In the genomic region with DNA sequence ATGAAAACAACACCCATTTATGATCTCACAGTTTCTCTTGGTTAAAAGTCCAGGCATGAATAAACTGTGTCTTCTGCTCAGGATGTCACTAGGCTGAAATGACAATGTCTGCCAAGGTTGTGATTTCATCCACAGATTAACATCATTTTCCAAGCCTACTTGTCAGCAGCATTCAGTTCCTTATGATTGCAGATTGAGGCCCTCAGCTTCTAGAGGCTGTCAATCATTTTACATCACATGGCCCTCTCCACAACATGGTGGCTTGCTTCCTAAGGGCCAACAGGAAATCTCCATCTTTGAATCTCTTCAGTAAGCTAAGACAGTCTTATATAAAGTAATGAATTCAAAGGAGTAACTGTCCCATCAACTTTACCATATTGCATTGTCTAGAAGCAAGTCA, we compare ENCODE assay signal across 40 cellular contexts.
"Had no signal": no experiment of that assay in that cellular context is flagged by ENCODE, and none has a peak within 500 bp of the region (broad histone marks: within the 10 kb centered on the region; RNA-seq: fewer than 3 reads in every experiment).

No MANE protein-coding gene starts in this region.

- DNase-seq: activated effector memory CD4-positive, alpha-beta T cell treated with anti-CD3 and anti-CD28 coated beads, Interleukin-2, amount 50 U/mL, for 16 hours; activated effector memory CD4-positive, alpha-beta T cell treated with Interleukin-2 at 50 U/mL for 16 hours; activated gamma-delta T cell; activated gamma-delta T cell treated with Interleukin-2 at 50 U/mL for 16 hours; activated naive CD4-positive, alpha-beta T cell; activated naive CD4-positive, alpha-beta T cell treated with anti-CD3 and anti-CD28 coated beads for 36 hours; activated naive CD4-positive, alpha-beta T cell treated with anti-CD3 and anti-CD28 coated beads, Interleukin-2, amount 10 ng/mL, durations not matched to agents 7 days and 5 days; activated naive CD4-positive, alpha-beta T cell treated with anti-CD3 and anti-CD28 coated beads, Interleukin-2, amount 50 U/mL, for 16 hours; activated naive CD4-positive, alpha-beta T cell treated with Interleukin-2 at 50 U/mL for 16 hours; activated naive CD8-positive, alpha-beta T cell treated with anti-CD3 and anti-CD28 coated beads for 36 hours; activated naive CD8-positive, alpha-beta T cell treated with anti-CD3 and anti-CD28 coated beads, Interleukin-2, amount 10 ng/mL, durations not matched to agents 7 days and 5 days; activated naive CD8-positive, alpha-beta T cell treated with anti-CD3 and anti-CD28 coated beads, Interleukin-2, amount 50 U/mL, for 24 hours; activated T-cell treated with anti-CD3 and anti-CD28 coated beads, Interleukin-2, amount 50 U/mL, for 1 hour; activated T-cell treated with anti-CD3 and anti-CD28 coated beads, Interleukin-2, amount 50 U/mL, for 24 hours; activated T-cell treated with anti-CD3 and anti-CD28 coated beads, Interleukin-2, amount 50 U/mL, for 4 hours; activated T-cell treated with anti-CD3 and anti-CD28 coated beads, Interleukin-2, amount 50 U/mL, for 48 hours; activated T-cell treated with anti-CD3 and anti-CD28 coated beads, Interleukin-2, amount 50 U/mL, for 72 hours; adrenal gland; amniotic stem cell; amygdala; anterior cingulate cortex; aorta; body of pancreas; brain microvascular endothelial cell; caudate nucleus; central memory CD4-positive, alpha-beta T cell; cerebellar nuclear complex had no signal

- H3K9me3 ChIP-seq: adrenal gland, ascending aorta, body of pancreas, breast epithelium had no signal

- H3K27ac Mint-ChIP-seq: activated naive CD4-positive, alpha-beta T cell treated with anti-CD3 and anti-CD28 coated beads for 36 hours; activated naive CD4-positive, alpha-beta T cell treated with anti-CD3 and anti-CD28 coated beads, Interleukin-2, amount 10 ng/mL, durations not matched to agents 7 days and 5 days; activated naive CD4-positive, alpha-beta T cell treated with anti-CD3 and anti-CD28 coated beads, Interleukin-2, amount 50 U/mL, for 24 hours; activated naive CD4-positive, alpha-beta T cell treated with anti-CD3 and anti-CD28 coated beads, Interleukin-2, amount 50 U/mL, for 72 hours; activated naive CD8-positive, alpha-beta T cell; activated naive CD8-positive, alpha-beta T cell treated with anti-CD3 and anti-CD28 coated beads for 36 hours; activated naive CD8-positive, alpha-beta T cell treated with anti-CD3 and anti-CD28 coated beads, Interleukin-2, amount 10 ng/mL, durations not matched to agents 7 days and 5 days; activated naive CD8-positive, alpha-beta T cell treated with anti-CD3 and anti-CD28 coated beads, Interleukin-2, amount 50 U/mL, for 24 hours; activated T-cell treated with anti-CD3 and anti-CD28 coated beads, Interleukin-2, amount 50 U/mL, for 24 hours; activated T-cell treated with anti-CD3 and anti-CD28 coated beads, Interleukin-2, amount 50 U/mL, for 72 hours; activated T-helper 1 cell treated with anti-CD3 and anti-CD28 coated beads, Interleukin-12 subunit alpha, Interleukin-12 subunit beta, Interleukin-2, Interleukin-4 antibody, amounts not matched to agents 30 ng/mL and 10 ng/mL and 1 ng/mL, durations not matched to agents 14 hours and 24 hours and 36 hours; activated T-helper 17 cell treated with anti-CD3 and anti-CD28 coated beads, Interleukin-2, amount 50 U/mL, for 72 hours; activated T-helper 2 cell treated with anti-CD3 and anti-CD28 coated beads, Interferon-gamma antibody, Interleukin-2, Interleukin-4, amounts not matched to agents 10 μg/mL and 5 μg/mL and 100 μg/mL, durations not matched to agents 14 hours and 24 hours and 36 hours; brain had no signal

- H3K27me3 ChIP-seq: adrenal gland, ascending aorta, body of pancreas, brain microvascular endothelial cell, breast epithelium, cardiac muscle cell had no signal

- H3K4me3 Mint-ChIP-seq: activated naive CD4-positive, alpha-beta T cell treated with anti-CD3 and anti-CD28 coated beads for 36 hours; activated naive CD4-positive, alpha-beta T cell treated with anti-CD3 and anti-CD28 coated beads, Interleukin-2, amount 10 ng/mL, durations not matched to agents 7 days and 5 days; activated naive CD4-positive, alpha-beta T cell treated with anti-CD3 and anti-CD28 coated beads, Interleukin-2, amount 50 U/mL, for 24 hours; activated naive CD8-positive, alpha-beta T cell; activated naive CD8-positive, alpha-beta T cell treated with anti-CD3 and anti-CD28 coated beads for 36 hours; activated naive CD8-positive, alpha-beta T cell treated with anti-CD3 and anti-CD28 coated beads, Interleukin-2, amount 10 ng/mL, durations not matched to agents 7 days and 5 days; activated naive CD8-positive, alpha-beta T cell treated with anti-CD3 and anti-CD28 coated beads, Interleukin-2, amount 50 U/mL, for 24 hours; activated T-cell treated with anti-CD3 and anti-CD28 coated beads, Interleukin-2, amount 50 U/mL, for 24 hours; activated T-cell treated with anti-CD3 and anti-CD28 coated beads, Interleukin-2, amount 50 U/mL, for 4 hours; activated T-cell treated with anti-CD3 and anti-CD28 coated beads, Interleukin-2, amount 50 U/mL, for 72 hours; activated T-helper 1 cell treated with anti-CD3 and anti-CD28 coated beads, Interleukin-12 subunit alpha, Interleukin-12 subunit beta, Interleukin-2, Interleukin-4 antibody, amounts not matched to agents 30 ng/mL and 10 ng/mL and 1 ng/mL, durations not matched to agents 14 hours and 24 hours and 36 hours; activated T-helper 17 cell treated with anti-CD3 and anti-CD28 coated beads, Interleukin-2, amount 50 U/mL, for 72 hours; brain; central memory CD8-positive, alpha-beta T cell had no signal

- H3K4me3 ChIP-seq: adrenal gland, ascending aorta, body of pancreas, breast epithelium, cardiac muscle cell had no signal

- ATAC-seq: activated naive CD4-positive, alpha-beta T cell treated with anti-CD3 and anti-CD28 coated beads, Interleukin-2, amount 50 U/mL, for 72 hours; activated naive CD8-positive, alpha-beta T cell treated with anti-CD3 and anti-CD28 coated beads, Interleukin-2, amount 50 U/mL, for 24 hours; activated T-cell treated with anti-CD3 and anti-CD28 coated beads, Interleukin-2, amount 50 U/mL, for 4 hours; activated T-cell treated with anti-CD3 and anti-CD28 coated beads, Interleukin-2, amount 50 U/mL, for 72 hours; activated T-helper 17 cell treated with anti-CD3 and anti-CD28 coated beads, Interleukin-2, amount 50 U/mL, for 72 hours; body of pancreas had no signal

- H3K36me3 Mint-ChIP-seq: activated naive CD4-positive, alpha-beta T cell treated with anti-CD3 and anti-CD28 coated beads, Interleukin-2, amount 10 ng/mL, durations not matched to agents 7 days and 5 days; activated naive CD4-positive, alpha-beta T cell treated with anti-CD3 and anti-CD28 coated beads, Interleukin-2, amount 50 U/mL, for 24 hours; activated naive CD4-positive, alpha-beta T cell treated with anti-CD3 and anti-CD28 coated beads, Interleukin-2, amount 50 U/mL, for 72 hours; activated naive CD8-positive, alpha-beta T cell; activated naive CD8-positive, alpha-beta T cell treated with anti-CD3 and anti-CD28 coated beads for 36 hours; activated naive CD8-positive, alpha-beta T cell treated with anti-CD3 and anti-CD28 coated beads, Interleukin-2, amount 10 ng/mL, durations not matched to agents 7 days and 5 days; brain had no signal

- FAIRE-seq: astrocyte, bronchial epithelial cell had no signal

- H3K36me3 ChIP-seq: adrenal gland, ascending aorta, brain microvascular endothelial cell, breast epithelium, cardiac muscle cell had no signal

- H3K4me1 Mint-ChIP-seq: activated naive CD4-positive, alpha-beta T cell treated with anti-CD3 and anti-CD28 coated beads, Interleukin-2, amount 10 ng/mL, durations not matched to agents 7 days and 5 days; activated naive CD4-positive, alpha-beta T cell treated with anti-CD3 and anti-CD28 coated beads, Interleukin-2, amount 50 U/mL, for 24 hours; activated naive CD8-positive, alpha-beta T cell treated with anti-CD3 and anti-CD28 coated beads for 36 hours; activated naive CD8-positive, alpha-beta T cell treated with anti-CD3 and anti-CD28 coated beads, Interleukin-2, amount 10 ng/mL, durations not matched to agents 7 days and 5 days; activated naive CD8-positive, alpha-beta T cell treated with anti-CD3 and anti-CD28 coated beads, Interleukin-2, amount 50 U/mL, for 24 hours; activated T-helper 17 cell treated with anti-CD3 and anti-CD28 coated beads, Interleukin-2, amount 50 U/mL, for 72 hours; brain; central memory CD8-positive, alpha-beta T cell had no signal

- H3K27me3 Mint-ChIP-seq: activated naive CD4-positive, alpha-beta T cell treated with anti-CD3 and anti-CD28 coated beads, Interleukin-2, amount 10 ng/mL, durations not matched to agents 7 days and 5 days; activated naive CD4-positive, alpha-beta T cell treated with anti-CD3 and anti-CD28 coated beads, Interleukin-2, amount 50 U/mL, for 24 hours; activated naive CD8-positive, alpha-beta T cell; activated naive CD8-positive, alpha-beta T cell treated with anti-CD3 and anti-CD28 coated beads for 36 hours; activated naive CD8-positive, alpha-beta T cell treated with anti-CD3 and anti-CD28 coated beads, Interleukin-2, amount 10 ng/mL, durations not matched to agents 7 days and 5 days; activated naive CD8-positive, alpha-beta T cell treated with anti-CD3 and anti-CD28 coated beads, Interleukin-2, amount 50 U/mL, for 24 hours; activated T-cell treated with anti-CD3 and anti-CD28 coated beads, Interleukin-2, amount 50 U/mL, for 24 hours; activated T-helper 17 cell treated with anti-CD3 and anti-CD28 coated beads, Interleukin-2, amount 50 U/mL, for 72 hours; brain; central memory CD8-positive, alpha-beta T cell had no signal

- H3K9me3 Mint-ChIP-seq: activated naive CD4-positive, alpha-beta T cell treated with anti-CD3 and anti-CD28 coated beads for 36 hours; activated naive CD4-positive, alpha-beta T cell treated with anti-CD3 and anti-CD28 coated beads, Interleukin-2, amount 10 ng/mL, durations not matched to agents 7 days and 5 days; activated naive CD4-positive, alpha-beta T cell treated with anti-CD3 and anti-CD28 coated beads, Interleukin-2, amount 50 U/mL, for 72 hours; activated naive CD8-positive, alpha-beta T cell treated with anti-CD3 and anti-CD28 coated beads for 36 hours; activated naive CD8-positive, alpha-beta T cell treated with anti-CD3 and anti-CD28 coated beads, Interleukin-2, amount 10 ng/mL, durations not matched to agents 7 days and 5 days; activated naive CD8-positive, alpha-beta T cell treated with anti-CD3 and anti-CD28 coated beads, Interleukin-2, amount 50 U/mL, for 24 hours; activated T-helper 1 cell treated with anti-CD3 and anti-CD28 coated beads, Interleukin-12 subunit alpha, Interleukin-12 subunit beta, Interleukin-2, Interleukin-4 antibody, amounts not matched to agents 30 ng/mL and 10 ng/mL and 1 ng/mL, durations not matched to agents 14 hours and 24 hours and 36 hours; activated T-helper 2 cell treated with anti-CD3 and anti-CD28 coated beads, Interferon-gamma antibody, Interleukin-2, Interleukin-4, amounts not matched to agents 10 μg/mL and 5 μg/mL and 100 μg/mL, durations not matched to agents 14 hours and 24 hours and 36 hours had no signal

- H3K4me1 ChIP-seq: adrenal gland, ascending aorta, body of pancreas, breast epithelium had no signal

- H3K27ac ChIP-seq: adrenal gland, ascending aorta, body of pancreas, brain microvascular endothelial cell, breast epithelium, cardiac muscle cell had no signal
